Comparison of ENCODE assay signal across 16 cellular contexts in genomic region chr1:77536813-77537212, GRCh38.
DNase-seq lines count a peak whose midpoint lies in the region; TF ChIP-seq lines count a peak whose summit lies in the region.
"Had no signal": no experiment of that assay in that cellular context is flagged by ENCODE, and none has a peak within 500 bp of the region (broad histone marks: within the 10 kb centered on the region; RNA-seq: fewer than 3 reads in every experiment).

No MANE protein-coding gene starts in this region.

- POLR2A ChIA-PET in CD8-positive, alpha-beta memory T cell (lab: Charles Lee) = no interaction called here

- H3K27ac ChIP-seq in CD8-positive, alpha-beta memory T cell (ENCODE audit: low read depth, low read length) = no peak overlapping the region
- H3K27ac ChIP-seq: BLaER1, vagina had no signal

- DNase-seq in A172 (ENCODE audit: low spot score) (peak; percentile 94), HFFc6 (peak; percentile 95), adipocyte (ENCODE audit: low read depth) (peak; percentile 76), fibroblast of villous mesenchyme (ENCODE audit: low read depth) (peak; percentile 96), Calu3 (no peak), midbrain (lab: John Stamatoyannopoulos, UW) (no peak), immature natural killer cell (no peak)
- DNase-seq in CD8-positive, alpha-beta memory T cell = no peak
- DNase-seq: activated CD8-positive, alpha-beta memory T cell treated with anti-CD3 and anti-CD28 coated beads, Interleukin-2, amount 10 ng/mL, durations not matched to agents 7 days and 5 days; aorta; glutamatergic neuron; NCI-H1105; NCI-H82 had no signal

- no peaks in the 10 kb centered on the region for H3K27me3 ChIP-seq in adipocyte (replicated peaks; ENCODE audit: control insufficient read depth, insufficient read depth, low read length)
- no peaks in the 10 kb centered on the region for H3K27me3 ChIP-seq in CD8-positive, alpha-beta memory T cell (ENCODE audit: insufficient read depth, low read length, poor library complexity, severe bottlenecking)
- H3K27me3 ChIP-seq: BLaER1, vagina had no signal

- no peak overlapping the region for H3K4me3 ChIP-seq in adipocyte (ENCODE audit: low read length)
- H3K4me3 ChIP-seq in fibroblast of villous mesenchyme (ENCODE audit: low read depth, low read length) = no peak overlapping the region
- H3K4me3 ChIP-seq in CD8-positive, alpha-beta memory T cell (ENCODE audit: low read length) = no peak overlapping the region
- H3K4me3 ChIP-seq: BLaER1, lung, vagina had no signal

- H3K9me3 ChIP-seq in adipocyte (ENCODE audit: control insufficient read depth, low read length) = no peaks in the 10 kb centered on the region
- H3K9me3 ChIP-seq in CD8-positive, alpha-beta memory T cell (ENCODE audit: low read length) = no peaks in the 10 kb centered on the region
- H3K9me3 ChIP-seq: vagina had no signal

- H3K4me1 Mint-ChIP-seq in HFFc6 (ENCODE audit: low read depth) = peaks cover 90% of the 10 kb centered on the region
- peaks cover 36% of the 10 kb centered on the region for H3K4me1 Mint-ChIP-seq in Calu3 (ENCODE audit: low read depth, unreplicated experiment)
- H3K4me1 Mint-ChIP-seq in immature natural killer cell = peaks cover 19 to 20% of the 10 kb centered on the region in 2 donors
- peaks cover 4 to 8% (median 4%) of the 10 kb centered on the region in 3 donors for H3K4me1 Mint-ChIP-seq in CD8-positive, alpha-beta memory T cell

- H3K36me3 ChIP-seq in adipocyte (ENCODE audit: control insufficient read depth, insufficient read depth, low read length, severe bottlenecking) = no peaks in the 10 kb centered on the region
- no peaks in the 10 kb centered on the region for H3K36me3 ChIP-seq in CD8-positive, alpha-beta memory T cell (ENCODE audit: insufficient read depth, low read length)
- H3K36me3 ChIP-seq: BLaER1, vagina had no signal

- no TSS peak for BruUV-seq in Calu3 (replicated peaks; lab: Mats Ljungman, UMichigan)

- CTCF ChIA-PET in Calu3 (lab: Charles Lee) = no interaction called here
- CTCF ChIA-PET in CD8-positive, alpha-beta memory T cell (lab: Charles Lee) = no interaction called here

- H3K27ac Mint-ChIP-seq in HFFc6 = peak overlapping the region; percentile 98
- H3K27ac Mint-ChIP-seq in Calu3 (ENCODE audit: unreplicated experiment) = no peak overlapping the region
- H3K27ac Mint-ChIP-seq in immature natural killer cell = no peak overlapping the region
- no peak overlapping the region for H3K27ac Mint-ChIP-seq in CD8-positive, alpha-beta memory T cell
- H3K27ac Mint-ChIP-seq: activated CD8-positive, alpha-beta memory T cell treated with anti-CD3 and anti-CD28 coated beads, Interleukin-2, amount 10 ng/mL, durations not matched to agents 7 days and 5 days had no signal

- H3K9ac ChIP-seq in adipocyte (ENCODE audit: low read length) = no peak overlapping the region
- H3K9ac ChIP-seq: BLaER1 had no signal

- intact Hi-C loops in Calu3 (cut with micrococcal nuclease; ENCODE audit: unreplicated experiment) = loop anchor here (10.0 kb wide), 3 partner anchors 142 to 312 kb away; no protein-coding TSS in a partner anchor

- TF ChIP-seq CTCF in HFFc6 (IDR thresholded peaks at IDR 0.05) (no peak), fibroblast of villous mesenchyme (IDR thresholded peaks at IDR 0.05; ENCODE audit: insufficient read depth, low read depth, low read length) (no peak), Calu3 (IDR thresholded peaks at IDR 0.05; ENCODE audit: unreplicated experiment) (no peak)

- H3K27me3 Mint-ChIP-seq in HFFc6 (ENCODE audit: insufficient read depth) = no peaks in the 10 kb centered on the region; the same call in 1 of the 2 replicates
- H3K27me3 Mint-ChIP-seq in Calu3 (ENCODE audit: unreplicated experiment) = no peaks in the 10 kb centered on the region
- H3K27me3 Mint-ChIP-seq in immature natural killer cell (ENCODE audit: low read depth in 3 of 3) = peaks cover 0 to 5% (median 2%) of the 10 kb centered on the region in 3 donors
- H3K27me3 Mint-ChIP-seq in CD8-positive, alpha-beta memory T cell = peaks cover 5 to 6% of the 10 kb centered on the region in 2 donors
- H3K27me3 Mint-ChIP-seq: activated CD8-positive, alpha-beta memory T cell treated with anti-CD3 and anti-CD28 coated beads, Interleukin-2, amount 10 ng/mL, durations not matched to agents 7 days and 5 days had no signal

- H3K9me3 Mint-ChIP-seq in HFFc6 = no peaks in the 10 kb centered on the region
- no peaks in the 10 kb centered on the region for H3K9me3 Mint-ChIP-seq in Calu3 (ENCODE audit: low read depth, unreplicated experiment)
- H3K9me3 Mint-ChIP-seq in immature natural killer cell = peaks cover 0 to 2% (median 0%) of the 10 kb centered on the region in 6 donors
- no peaks in the 10 kb centered on the region for H3K9me3 Mint-ChIP-seq in CD8-positive, alpha-beta memory T cell

- H3K4me1 ChIP-seq in adipocyte (ENCODE audit: control insufficient read depth, insufficient read depth, low read length) = peaks cover 38% of the 10 kb centered on the region
- H3K4me1 ChIP-seq in CD8-positive, alpha-beta memory T cell (ENCODE audit: insufficient read depth, low read length) = peaks cover 3% of the 10 kb centered on the region

- H3K36me3 Mint-ChIP-seq in HFFc6 (ENCODE audit: low read depth) (peaks cover 14% of the 10 kb centered on the region), Calu3 (ENCODE audit: insufficient read depth, unreplicated experiment) (no peaks in the 10 kb centered on the region), immature natural killer cell (peaks cover 0 to 5% (median 0%) of the 10 kb centered on the region in 3 donors)
- H3K36me3 Mint-ChIP-seq in CD8-positive, alpha-beta memory T cell = peaks cover 0 to 3% (median 1%) of the 10 kb centered on the region in 3 donors
- H3K36me3 Mint-ChIP-seq: activated CD8-positive, alpha-beta memory T cell treated with anti-CD3 and anti-CD28 coated beads, Interleukin-2, amount 10 ng/mL, durations not matched to agents 7 days and 5 days had no signal

- H3K4me3 Mint-ChIP-seq in HFFc6 (peak overlapping the region; percentile 73), Calu3 (ENCODE audit: low read depth, unreplicated experiment) (no peak overlapping the region), immature natural killer cell (no peak overlapping the region)
- H3K4me3 Mint-ChIP-seq in CD8-positive, alpha-beta memory T cell = no peak overlapping the region
- H3K4me3 Mint-ChIP-seq: activated CD8-positive, alpha-beta memory T cell treated with anti-CD3 and anti-CD28 coated beads, Interleukin-2, amount 10 ng/mL, durations not matched to agents 7 days and 5 days had no signal

Comparison
In these comparisons a context has a peak if more than half of its experiments do, and no peak if none do; other contexts are left out.
1. DNase-seq: peak in A172 (single experiment), HFFc6 (single experiment), adipocyte (single experiment) and fibroblast of villous mesenchyme (single experiment); none in Calu3 (single experiment), midbrain (single experiment), immature natural killer cell (0 of 3) and CD8-positive, alpha-beta memory T cell (0 of 5).